Comparison of ENCODE assay signal across 13 cellular contexts in the genomic region with DNA sequence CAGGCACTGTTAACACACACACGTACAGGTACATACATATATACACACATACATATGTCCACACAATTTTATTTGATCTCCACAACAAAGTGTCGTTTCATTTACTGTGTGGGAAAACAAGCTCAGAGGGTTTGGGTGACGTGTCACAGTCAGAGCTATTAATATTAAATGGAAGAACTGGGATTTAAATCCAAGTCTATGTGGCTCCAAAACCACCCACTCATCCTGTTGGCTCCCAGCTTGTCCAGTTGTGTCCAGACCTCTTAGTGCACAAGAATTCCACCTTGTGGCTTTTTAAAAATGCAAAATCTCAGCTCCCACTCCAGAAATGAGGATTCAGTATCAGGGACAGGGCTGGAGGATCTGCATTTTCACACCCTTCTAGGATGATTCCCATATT. TPM values are rescaled to one million over a fixed set of nuclear protein-coding genes. Genes with fewer than 3 reads are reported as not detected.
DNase-seq lines count a peak whose midpoint lies in the region; ATAC-seq and TF ChIP-seq lines count a peak whose summit lies in the region.
"Had no signal": no experiment of that assay in that cellular context is flagged by ENCODE, and none has a peak within 500 bp of the region (broad histone marks: within the 10 kb centered on the region; RNA-seq: fewer than 3 reads in every experiment).

No MANE protein-coding gene starts in this region.

- 50% methylated on average over 3 of the region's 3 CpGs for WGBS in smooth muscle cell (ENCODE audit: low lambda C conversion rate)

- DNase-seq in activated T-cell treated with anti-CD3 and anti-CD28 coated beads, Interleukin-2, amount 50 U/mL, for 4 hours: no peak
- no peak for DNase-seq in activated T-cell treated with anti-CD3 and anti-CD28 coated beads, Interleukin-2, amount 50 U/mL, for 48 hours
- DNase-seq in activated CD4-positive, alpha-beta memory T cell treated with anti-CD3 and anti-CD28 coated beads for 36 hours: no peak
- no peak for DNase-seq in smooth muscle cell (lab: John Stamatoyannopoulos, UW; ENCODE audit: unreplicated experiment)
- no peak for DNase-seq in left colon
- DNase-seq in posterior cingulate gyrus: no peak
- DNase-seq: activated CD4-positive, CD25-positive, alpha-beta regulatory T cell treated with anti-CD3 and anti-CD28 coated beads, Interleukin-2, amount 50 U/mL, for 72 hours; NCI-H2029; uterus had no signal

- peaks cover 44% of the 10 kb centered on the region for H3K79me2 ChIP-seq in smooth muscle cell (ENCODE audit: low read depth)

- peaks cover 7% of the 10 kb centered on the region for H3F3A ChIP-seq in smooth muscle cell (ENCODE audit: low read depth)

- no peak overlapping the region for H3K27ac Mint-ChIP-seq in activated CD4-positive, alpha-beta memory T cell treated with anti-CD3 and anti-CD28 coated beads for 36 hours

- peak overlapping the region; percentile 95 for H2AFZ ChIP-seq in smooth muscle cell (ENCODE audit: low read depth)

- H3K27me3 ChIP-seq in iPS-15b (ENCODE audit: control insufficient read depth, insufficient read depth, low read length): peaks cover 22% of the 10 kb centered on the region
- no peaks in the 10 kb centered on the region for H3K27me3 ChIP-seq in smooth muscle cell (ENCODE audit: low read depth)
- H3K27me3 ChIP-seq: uterus had no signal

- TF ChIP-seq CTCF in smooth muscle cell (IDR thresholded peaks at IDR 0.05; ENCODE audit: borderline replicate concordance, insufficient read depth, poor library complexity, severe bottlenecking): no peak

- no peaks in the 10 kb centered on the region for H3K9me3 Mint-ChIP-seq in activated T-cell treated with anti-CD3 and anti-CD28 coated beads, Interleukin-2, amount 50 U/mL, for 4 hours
- H3K9me3 Mint-ChIP-seq in activated CD4-positive, alpha-beta memory T cell treated with anti-CD3 and anti-CD28 coated beads for 36 hours: no peaks in the 10 kb centered on the region

- H4K20me1 ChIP-seq in smooth muscle cell (ENCODE audit: low read depth): peaks cover 6% of the 10 kb centered on the region

- H3K9ac ChIP-seq in iPS-15b (ENCODE audit: low read depth, low read length) (no peak overlapping the region), smooth muscle cell (ENCODE audit: low read depth) (peak overlapping the region; percentile 88)

- H3K4me2 ChIP-seq in smooth muscle cell: peak overlapping the region; percentile 100

- ATAC-seq in activated T-cell treated with anti-CD3 and anti-CD28 coated beads, Interleukin-2, amount 50 U/mL, for 4 hours: no peak
- ATAC-seq in left colon (no peak), HG02642 (IDR thresholded peaks at IDR 0.05; ENCODE audit: poor library complexity, unreplicated experiment) (no peak)

- POLR2A ChIA-PET in activated CD4-positive, alpha-beta memory T cell treated with anti-CD3 and anti-CD28 coated beads for 36 hours (lab: Charles Lee): no interaction called here

- no peaks in the 10 kb centered on the region for H3K27me3 Mint-ChIP-seq in activated T-cell treated with anti-CD3 and anti-CD28 coated beads, Interleukin-2, amount 50 U/mL, for 4 hours (ENCODE audit: low read depth)
- peaks cover 2% of the 10 kb centered on the region for H3K27me3 Mint-ChIP-seq in activated CD4-positive, alpha-beta memory T cell treated with anti-CD3 and anti-CD28 coated beads for 36 hours

- no peaks in the 10 kb centered on the region for H3K36me3 Mint-ChIP-seq in activated T-cell treated with anti-CD3 and anti-CD28 coated beads, Interleukin-2, amount 50 U/mL, for 4 hours (ENCODE audit: insufficient read depth)
- no peaks in the 10 kb centered on the region for H3K36me3 Mint-ChIP-seq in activated CD4-positive, alpha-beta memory T cell treated with anti-CD3 and anti-CD28 coated beads for 36 hours

- no peaks in the 10 kb centered on the region for H3K36me3 ChIP-seq in iPS-15b (ENCODE audit: control insufficient read depth, insufficient read depth, low read length)
- H3K36me3 ChIP-seq in smooth muscle cell (ENCODE audit: low read depth): no peaks in the 10 kb centered on the region
- H3K36me3 ChIP-seq: neutrophil, uterus had no signal

- H3K4me3 Mint-ChIP-seq in activated T-cell treated with anti-CD3 and anti-CD28 coated beads, Interleukin-2, amount 50 U/mL, for 4 hours: peak overlapping the region; percentile 98
- H3K4me3 Mint-ChIP-seq in activated CD4-positive, alpha-beta memory T cell treated with anti-CD3 and anti-CD28 coated beads for 36 hours: peak overlapping the region; percentile 97

- intact Hi-C loops in activated CD4-positive, alpha-beta memory T cell treated with anti-CD3 and anti-CD28 coated beads for 36 hours (cut with micrococcal nuclease): loop anchor here (2.0 kb wide), 1 partner anchor 135 kb away; no protein-coding TSS in a partner anchor
- intact Hi-C loops in left colon (cut with DNase I, micrococcal nuclease) (no loop called here), posterior cingulate gyrus (cut with DNase I) (no loop called here)

- CTCF ChIA-PET in activated CD4-positive, alpha-beta memory T cell treated with anti-CD3 and anti-CD28 coated beads for 36 hours (lab: Charles Lee): interaction anchor here (1.2 kb wide), 1 partner anchor 8 kb away, joined by 3 read pairs; no protein-coding TSS in a partner anchor

- peak overlapping the region; percentile 79 for H3K4me3 ChIP-seq in iPS-15b (ENCODE audit: low read depth, low read length)
- H3K4me3 ChIP-seq in smooth muscle cell: peak overlapping the region; percentile 87

- peaks cover 15% of the 10 kb centered on the region for H3K4me1 Mint-ChIP-seq in activated T-cell treated with anti-CD3 and anti-CD28 coated beads, Interleukin-2, amount 50 U/mL, for 4 hours (ENCODE audit: low read depth)
- H3K4me1 Mint-ChIP-seq in activated CD4-positive, alpha-beta memory T cell treated with anti-CD3 and anti-CD28 coated beads for 36 hours (ENCODE audit: low read depth): peaks cover 17% of the 10 kb centered on the region

- H3K4me1 ChIP-seq in iPS-15b (ENCODE audit: control insufficient read depth, insufficient read depth, low read length): no peaks in the 10 kb centered on the region
- peaks cover 8% of the 10 kb centered on the region for H3K4me1 ChIP-seq in smooth muscle cell (ENCODE audit: low read depth)
- H3K4me1 ChIP-seq: uterus had no signal

- H3K27ac ChIP-seq in smooth muscle cell (ENCODE audit: low read depth): peak overlapping the region; percentile 88
- H3K27ac ChIP-seq: neutrophil, RWPE1 had no signal

- H3K9me3 ChIP-seq in iPS-15b (ENCODE audit: control insufficient read depth, insufficient read depth, low read length) (peaks cover 4% of the 10 kb centered on the region), smooth muscle cell (replicated peaks; ENCODE audit: low read depth) (no peaks in the 10 kb centered on the region)
- H3K9me3 ChIP-seq: uterus had no signal

RNA-seq across cellular contexts. Expression of a gene that starts 52.3 kb away (rescaled TPM):
- 1 to 10 TPM; 4.5 to 5.9 (median 4.5) TPM for total RNA-seq in activated T-cell treated with anti-CD3 and anti-CD28 coated beads, Interleukin-2, amount 50 U/mL, for 4 hours
- 1 to 10 TPM; 4.2 to 4.4 TPM for total RNA-seq in activated CD4-positive, alpha-beta memory T cell treated with anti-CD3 and anti-CD28 coated beads for 36 hours
- 19.6 and 20.9 TPM in 2 replicates for total RNA-seq in smooth muscle cell
- polyA plus RNA-seq in smooth muscle cell: 7.4 and 11.0 TPM in 2 replicates
- 1 to 10 TPM; 6.5 to 6.6 TPM for total RNA-seq in left colon
